26 cellular contexts compared by ENCODE assay signal in genomic region chr2:15606481-15607441, GRCh38.
"Had no signal": no experiment of that assay in that cellular context is flagged by ENCODE, and none has a peak within 500 bp of the region (broad histone marks: within the 10 kb centered on the region; RNA-seq: fewer than 3 reads in every experiment).

No MANE protein-coding gene starts in this region.

- H3K9me3 Mint-ChIP-seq: dendritic cell treated with granulocyte-macrophage colony-stimulating factor and Interleukin-4, amounts not matched to agents 40 ng/mL and 50 ng/mL, for 4 days; effector memory CD8-positive, alpha-beta T cell had no signal

- H3K4me1 ChIP-seq: colonic mucosa, esophagus muscularis mucosa, esophagus squamous epithelium, foreskin keratinocyte, gastrocnemius medialis, gastroesophageal sphincter, heart left ventricle had no signal

- H3K4me2 ChIP-seq: hepatocyte had no signal

- H2AFZ ChIP-seq: hepatocyte had no signal

- H3K4me1 Mint-ChIP-seq: endodermal cell had no signal

- H3K79me2 ChIP-seq: hepatocyte had no signal

- DNase-seq: colonic mucosa; cortex of kidney; dermis blood vessel endothelial cell; dorsolateral prefrontal cortex; effector CD4-positive, alpha-beta T cell; effector CD8-positive, alpha-beta T cell; effector memory CD4-positive, alpha-beta T cell; effector memory CD8-positive, alpha-beta T cell; endodermal cell; erythroblast; esophagus squamous epithelium; foreskin fibroblast; foreskin keratinocyte; foreskin melanocyte; gastrocnemius medialis; glutamatergic neuron; head of caudate nucleus; heart left ventricle; heart right ventricle; hippocampal formation had no signal

- H3K4me3 Mint-ChIP-seq: dendritic cell treated with granulocyte-macrophage colony-stimulating factor and Interleukin-4, amounts not matched to agents 40 ng/mL and 50 ng/mL, for 4 days; effector memory CD8-positive, alpha-beta T cell; endodermal cell had no signal

- H3K27ac Mint-ChIP-seq: dendritic cell treated with granulocyte-macrophage colony-stimulating factor and Interleukin-4, amounts not matched to agents 40 ng/mL and 50 ng/mL, for 4 days; endodermal cell had no signal

- H3K9me3 ChIP-seq: colonic mucosa, esophagus muscularis mucosa, esophagus squamous epithelium, gastrocnemius medialis, gastroesophageal sphincter, heart left ventricle, heart right ventricle had no signal

- H3K27ac ChIP-seq: colonic mucosa, coronary artery, dorsolateral prefrontal cortex, epithelial cell of prostate, esophagus muscularis mucosa, esophagus squamous epithelium, foreskin keratinocyte, gastrocnemius medialis, gastroesophageal sphincter, heart left ventricle, heart right ventricle, hepatocyte had no signal

- H3K27me3 Mint-ChIP-seq: dendritic cell treated with granulocyte-macrophage colony-stimulating factor and Interleukin-4, amounts not matched to agents 40 ng/mL and 50 ng/mL, for 4 days; effector memory CD8-positive, alpha-beta T cell had no signal

- H3K4me3 ChIP-seq: colonic mucosa, coronary artery, dorsolateral prefrontal cortex, esophagus muscularis mucosa, esophagus squamous epithelium, gastrocnemius medialis, gastroesophageal sphincter, heart left ventricle, heart right ventricle, hepatocyte had no signal
